1 cellular context compared by ENCODE assay signal in the genomic region with DNA sequence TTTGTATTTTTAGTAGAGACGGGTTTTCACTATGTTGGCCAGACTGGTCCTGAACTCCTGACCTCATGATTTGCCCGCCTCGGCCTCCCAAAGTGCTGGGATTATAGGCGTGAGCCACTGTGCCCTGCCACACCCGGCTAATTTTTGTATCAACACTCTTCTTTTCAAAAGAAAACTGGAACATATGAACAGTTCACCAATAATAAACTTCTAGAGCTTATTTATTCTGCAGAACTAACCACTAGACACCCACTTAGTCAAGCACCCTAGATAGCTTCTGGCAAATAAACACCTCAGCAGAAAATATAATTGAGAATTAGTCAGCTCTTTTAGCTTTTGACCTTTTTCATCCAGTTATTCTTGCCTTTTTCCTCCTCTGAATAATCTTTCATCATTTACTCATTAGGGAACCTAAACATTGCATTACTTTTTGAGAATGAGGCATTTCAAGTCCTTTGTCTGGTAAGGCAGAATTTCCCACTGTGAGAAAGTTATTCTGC.
TF ChIP-seq lines count a peak whose summit lies in the region.

No MANE protein-coding gene starts in this region.

TF ChIP-seq in K562, 482 proteins besides CTCF, POLR2A, EP300 and RAD21 (continued from another document):
- TF ChIP-seq, protein P1, sequence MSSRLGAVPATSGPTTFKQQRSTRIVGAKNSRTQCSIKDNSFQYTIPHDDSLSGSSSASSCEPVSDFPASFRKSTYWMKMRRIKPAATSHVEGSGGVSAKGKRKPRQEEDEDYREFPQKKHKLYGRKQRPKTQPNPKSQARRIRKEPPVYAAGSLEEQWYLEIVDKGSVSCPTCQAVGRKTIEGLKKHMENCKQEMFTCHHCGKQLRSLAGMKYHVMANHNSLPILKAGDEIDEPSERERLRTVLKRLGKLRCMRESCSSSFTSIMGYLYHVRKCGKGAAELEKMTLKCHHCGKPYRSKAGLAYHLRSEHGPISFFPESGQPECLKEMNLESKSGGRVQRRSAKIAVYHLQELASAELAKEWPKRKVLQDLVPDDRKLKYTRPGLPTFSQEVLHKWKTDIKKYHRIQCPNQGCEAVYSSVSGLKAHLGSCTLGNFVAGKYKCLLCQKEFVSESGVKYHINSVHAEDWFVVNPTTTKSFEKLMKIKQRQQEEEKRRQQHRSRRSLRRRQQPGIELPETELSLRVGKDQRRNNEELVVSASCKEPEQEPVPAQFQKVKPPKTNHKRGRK (tag; IDR thresholded peaks at IDR 0.05) = no peak
- TF ChIP-seq, protein P2, sequence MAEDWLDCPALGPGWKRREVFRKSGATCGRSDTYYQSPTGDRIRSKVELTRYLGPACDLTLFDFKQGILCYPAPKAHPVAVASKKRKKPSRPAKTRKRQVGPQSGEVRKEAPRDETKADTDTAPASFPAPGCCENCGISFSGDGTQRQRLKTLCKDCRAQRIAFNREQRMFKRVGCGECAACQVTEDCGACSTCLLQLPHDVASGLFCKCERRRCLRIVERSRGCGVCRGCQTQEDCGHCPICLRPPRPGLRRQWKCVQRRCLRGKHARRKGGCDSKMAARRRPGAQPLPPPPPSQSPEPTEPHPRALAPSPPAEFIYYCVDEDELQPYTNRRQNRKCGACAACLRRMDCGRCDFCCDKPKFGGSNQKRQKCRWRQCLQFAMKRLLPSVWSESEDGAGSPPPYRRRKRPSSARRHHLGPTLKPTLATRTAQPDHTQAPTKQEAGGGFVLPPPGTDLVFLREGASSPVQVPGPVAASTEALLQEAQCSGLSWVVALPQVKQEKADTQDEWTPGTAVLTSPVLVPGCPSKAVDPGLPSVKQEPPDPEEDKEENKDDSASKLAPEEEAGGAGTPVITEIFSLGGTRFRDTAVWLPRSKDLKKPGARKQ (CRISPR knock-in tag; IDR thresholded peaks at IDR 0.05) = no peak
- no peak for TF ChIP-seq NFE2L1 (tag; IDR thresholded peaks at IDR 0.05; ENCODE audit: borderline replicate concordance, low read depth)
- no peak for TF ChIP-seq PCBP2 (IDR thresholded peaks at IDR 0.05; ENCODE audit: low read depth, low read length, poor library complexity, severe bottlenecking)
- TF ChIP-seq ZNF316 (IDR thresholded peaks at IDR 0.05) = peak; percentile 81
- TF ChIP-seq, protein P3, sequence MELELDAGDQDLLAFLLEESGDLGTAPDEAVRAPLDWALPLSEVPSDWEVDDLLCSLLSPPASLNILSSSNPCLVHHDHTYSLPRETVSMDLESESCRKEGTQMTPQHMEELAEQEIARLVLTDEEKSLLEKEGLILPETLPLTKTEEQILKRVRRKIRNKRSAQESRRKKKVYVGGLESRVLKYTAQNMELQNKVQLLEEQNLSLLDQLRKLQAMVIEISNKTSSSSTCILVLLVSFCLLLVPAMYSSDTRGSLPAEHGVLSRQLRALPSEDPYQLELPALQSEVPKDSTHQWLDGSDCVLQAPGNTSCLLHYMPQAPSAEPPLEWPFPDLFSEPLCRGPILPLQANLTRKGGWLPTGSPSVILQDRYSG (tag; conservative IDR thresholded peaks at IDR 0.05; ENCODE audit: low read depth) = no peak
- no peak for TF ChIP-seq SLC30A9 (CRISPR knock-in tag; IDR thresholded peaks at IDR 0.05)
- no peak for TF ChIP-seq RBM17 (IDR thresholded peaks at IDR 0.05; ENCODE audit: borderline replicate concordance, low read depth, low read length)
- TF ChIP-seq, protein P4, sequence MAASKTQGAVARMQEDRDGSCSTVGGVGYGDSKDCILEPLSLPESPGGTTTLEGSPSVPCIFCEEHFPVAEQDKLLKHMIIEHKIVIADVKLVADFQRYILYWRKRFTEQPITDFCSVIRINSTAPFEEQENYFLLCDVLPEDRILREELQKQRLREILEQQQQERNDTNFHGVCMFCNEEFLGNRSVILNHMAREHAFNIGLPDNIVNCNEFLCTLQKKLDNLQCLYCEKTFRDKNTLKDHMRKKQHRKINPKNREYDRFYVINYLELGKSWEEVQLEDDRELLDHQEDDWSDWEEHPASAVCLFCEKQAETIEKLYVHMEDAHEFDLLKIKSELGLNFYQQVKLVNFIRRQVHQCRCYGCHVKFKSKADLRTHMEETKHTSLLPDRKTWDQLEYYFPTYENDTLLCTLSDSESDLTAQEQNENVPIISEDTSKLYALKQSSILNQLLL (CRISPR knock-in tag; IDR thresholded peaks at IDR 0.05; ENCODE audit: borderline replicate concordance) = no peak
- TF ChIP-seq, protein P5, sequence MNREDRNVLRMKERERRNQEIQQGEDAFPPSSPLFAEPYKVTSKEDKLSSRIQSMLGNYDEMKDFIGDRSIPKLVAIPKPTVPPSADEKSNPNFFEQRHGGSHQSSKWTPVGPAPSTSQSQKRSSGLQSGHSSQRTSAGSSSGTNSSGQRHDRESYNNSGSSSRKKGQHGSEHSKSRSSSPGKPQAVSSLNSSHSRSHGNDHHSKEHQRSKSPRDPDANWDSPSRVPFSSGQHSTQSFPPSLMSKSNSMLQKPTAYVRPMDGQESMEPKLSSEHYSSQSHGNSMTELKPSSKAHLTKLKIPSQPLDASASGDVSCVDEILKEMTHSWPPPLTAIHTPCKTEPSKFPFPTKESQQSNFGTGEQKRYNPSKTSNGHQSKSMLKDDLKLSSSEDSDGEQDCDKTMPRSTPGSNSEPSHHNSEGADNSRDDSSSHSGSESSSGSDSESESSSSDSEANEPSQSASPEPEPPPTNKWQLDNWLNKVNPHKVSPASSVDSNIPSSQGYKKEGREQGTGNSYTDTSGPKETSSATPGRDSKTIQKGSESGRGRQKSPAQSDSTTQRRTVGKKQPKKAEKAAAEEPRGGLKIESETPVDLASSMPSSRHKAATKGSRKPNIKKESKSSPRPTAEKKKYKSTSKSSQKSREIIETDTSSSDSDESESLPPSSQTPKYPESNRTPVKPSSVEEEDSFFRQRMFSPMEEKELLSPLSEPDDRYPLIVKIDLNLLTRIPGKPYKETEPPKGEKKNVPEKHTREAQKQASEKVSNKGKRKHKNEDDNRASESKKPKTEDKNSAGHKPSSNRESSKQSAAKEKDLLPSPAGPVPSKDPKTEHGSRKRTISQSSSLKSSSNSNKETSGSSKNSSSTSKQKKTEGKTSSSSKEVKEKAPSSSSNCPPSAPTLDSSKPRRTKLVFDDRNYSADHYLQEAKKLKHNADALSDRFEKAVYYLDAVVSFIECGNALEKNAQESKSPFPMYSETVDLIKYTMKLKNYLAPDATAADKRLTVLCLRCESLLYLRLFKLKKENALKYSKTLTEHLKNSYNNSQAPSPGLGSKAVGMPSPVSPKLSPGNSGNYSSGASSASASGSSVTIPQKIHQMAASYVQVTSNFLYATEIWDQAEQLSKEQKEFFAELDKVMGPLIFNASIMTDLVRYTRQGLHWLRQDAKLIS (CRISPR knock-in tag; IDR thresholded peaks at IDR 0.05) = no peak
- TF ChIP-seq, protein P6, sequence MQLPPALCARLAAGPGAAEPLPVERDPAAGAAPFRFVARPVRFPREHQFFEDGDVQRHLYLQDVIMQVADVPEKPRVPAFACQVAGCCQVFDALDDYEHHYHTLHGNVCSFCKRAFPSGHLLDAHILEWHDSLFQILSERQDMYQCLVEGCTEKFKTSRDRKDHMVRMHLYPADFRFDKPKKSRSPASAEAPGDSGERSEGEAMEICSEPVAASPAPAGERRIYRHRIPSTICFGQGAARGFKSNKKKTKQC (CRISPR knock-in tag; IDR thresholded peaks at IDR 0.05) = no peak
- TF ChIP-seq ILK (tag; IDR thresholded peaks at IDR 0.05; ENCODE audit: borderline replicate concordance, low read depth) = no peak
- TF ChIP-seq C11orf30 (IDR thresholded peaks at IDR 0.05; ENCODE audit: low read depth) = peak; percentile 50; the same call in 1 of the 2 replicates
